ENCODE assay signal across 1 cellular context in the genomic region with DNA sequence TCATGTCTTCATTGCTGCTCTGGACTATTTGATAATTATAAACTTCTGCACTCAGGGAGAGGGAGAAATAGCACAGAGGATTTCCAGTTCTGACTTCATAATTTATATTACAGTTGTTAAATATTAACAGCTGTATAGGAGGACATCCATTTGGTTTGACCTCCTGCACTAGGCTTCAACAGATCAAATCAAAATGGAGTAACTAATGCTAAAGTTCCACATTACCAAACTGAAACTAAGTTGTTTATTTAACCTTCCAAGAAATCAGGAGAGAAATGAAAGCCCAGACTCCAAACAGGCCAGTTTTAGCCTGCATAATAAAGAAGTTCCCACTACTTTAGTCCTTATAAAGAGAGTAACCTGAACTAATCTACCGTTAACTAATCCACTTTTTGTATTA.
TF ChIP-seq lines count a peak whose summit lies in the region.

No MANE protein-coding gene starts in this region.

TF ChIP-seq in K562, 482 proteins besides CTCF, POLR2A, EP300 and RAD21 (continued from another document and continues in another):
- TF ChIP-seq, protein P1, sequence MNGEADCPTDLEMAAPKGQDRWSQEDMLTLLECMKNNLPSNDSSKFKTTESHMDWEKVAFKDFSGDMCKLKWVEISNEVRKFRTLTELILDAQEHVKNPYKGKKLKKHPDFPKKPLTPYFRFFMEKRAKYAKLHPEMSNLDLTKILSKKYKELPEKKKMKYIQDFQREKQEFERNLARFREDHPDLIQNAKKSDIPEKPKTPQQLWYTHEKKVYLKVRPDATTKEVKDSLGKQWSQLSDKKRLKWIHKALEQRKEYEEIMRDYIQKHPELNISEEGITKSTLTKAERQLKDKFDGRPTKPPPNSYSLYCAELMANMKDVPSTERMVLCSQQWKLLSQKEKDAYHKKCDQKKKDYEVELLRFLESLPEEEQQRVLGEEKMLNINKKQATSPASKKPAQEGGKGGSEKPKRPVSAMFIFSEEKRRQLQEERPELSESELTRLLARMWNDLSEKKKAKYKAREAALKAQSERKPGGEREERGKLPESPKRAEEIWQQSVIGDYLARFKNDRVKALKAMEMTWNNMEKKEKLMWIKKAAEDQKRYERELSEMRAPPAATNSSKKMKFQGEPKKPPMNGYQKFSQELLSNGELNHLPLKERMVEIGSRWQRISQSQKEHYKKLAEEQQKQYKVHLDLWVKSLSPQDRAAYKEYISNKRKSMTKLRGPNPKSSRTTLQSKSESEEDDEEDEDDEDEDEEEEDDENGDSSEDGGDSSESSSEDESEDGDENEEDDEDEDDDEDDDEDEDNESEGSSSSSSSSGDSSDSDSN (IDR thresholded peaks at IDR 0.05; ENCODE audit: borderline replicate concordance in 1 of 2, low read depth in 2 of 2, low read length in 2 of 2) = no peak
- TF ChIP-seq TCF7L2 (IDR thresholded peaks at IDR 0.05; ENCODE audit: low read depth, low read length) (no peak), NELFE (IDR thresholded peaks at IDR 0.05; ENCODE audit: insufficient read depth, insufficient read length) (no peak), EHMT2 (IDR thresholded peaks at IDR 0.05) (no peak), SLC30A9 (CRISPR knock-in tag; IDR thresholded peaks at IDR 0.05) (no peak), PTBP1 (IDR thresholded peaks at IDR 0.05; ENCODE audit: low read depth, low read length) (no peak), DDX20 (tag; IDR thresholded peaks at IDR 0.05; ENCODE audit: low read depth) (0 out of 2 replicates have a peak, but pooled peaks have one; percentile 43), ZNF143 (CRISPR knock-in tag; IDR thresholded peaks at IDR 0.05) (no peak), VEZF1 (CRISPR knock-in tag; IDR thresholded peaks at IDR 0.05) (no peak), ZNF76 (CRISPR knock-in tag; IDR thresholded peaks at IDR 0.05; ENCODE audit: borderline replicate concordance) (no peak), ZFX (CRISPR knock-in tag; IDR thresholded peaks at IDR 0.05) (no peak), CC2D1A (IDR thresholded peaks at IDR 0.05) (no peak), MEF2A (IDR thresholded peaks at IDR 0.05; ENCODE audit: control insufficient read depth, low read depth, low read length) (no peak), FOXJ2 (tag; IDR thresholded peaks at IDR 0.05) (no peak), CBX5 (IDR thresholded peaks at IDR 0.05; ENCODE audit: borderline replicate concordance, low read depth) (no peak), PRPF4 (IDR thresholded peaks at IDR 0.05; ENCODE audit: insufficient read depth, low read depth, low read length, poor library complexity, severe bottlenecking) (no peak), IRF9 (tag; IDR thresholded peaks at IDR 0.05) (no peak), ZNF324 (CRISPR knock-in tag; IDR thresholded peaks at IDR 0.05) (no peak), ZNF584 (CRISPR knock-in tag; IDR thresholded peaks at IDR 0.05; ENCODE audit: low read depth) (no peak), NR2C1 (IDR thresholded peaks at IDR 0.05) (no peak), NR2C1 (tag; IDR thresholded peaks at IDR 0.05) (peak; percentile 45; the same call in 1 of the 2 replicates), ZBTB17 (CRISPR knock-in tag; IDR thresholded peaks at IDR 0.05) (peak; percentile 62; the same call in 1 of the 2 replicates), BRD4 (IDR thresholded peaks at IDR 0.05) (no peak), IFI16 (CRISPR knock-in tag; IDR thresholded peaks at IDR 0.05) (no peak), YBX1 (IDR thresholded peaks at IDR 0.05) (no peak), ZNF589 (CRISPR knock-in tag; IDR thresholded peaks at IDR 0.05; ENCODE audit: low read depth) (0 out of 2 replicates have a peak, but pooled peaks have one; percentile 43), RBM14 (IDR thresholded peaks at IDR 0.05; ENCODE audit: borderline replicate concordance, insufficient read depth, low read depth, low read length) (no peak), CHD1 (IDR thresholded peaks at IDR 0.05; ENCODE audit: low read length) (no peak), HNRNPLL (IDR thresholded peaks at IDR 0.05; ENCODE audit: low read depth, low read length, poor library complexity, severe bottlenecking) (no peak), THRAP3 (IDR thresholded peaks at IDR 0.05; ENCODE audit: borderline replicate concordance) (no peak), SAFB2 (IDR thresholded peaks at IDR 0.05; ENCODE audit: borderline replicate concordance, low read depth, low read length, severe bottlenecking) (no peak), ZC3H8 (IDR thresholded peaks at IDR 0.05) (no peak), ZNF232 (CRISPR knock-in tag; IDR thresholded peaks at IDR 0.05) (no peak), ILK (tag; IDR thresholded peaks at IDR 0.05; ENCODE audit: borderline replicate concordance, low read depth) (0 out of 2 replicates have a peak, but pooled peaks have one; percentile 39), KLF6 (CRISPR knock-in tag; IDR thresholded peaks at IDR 0.05; ENCODE audit: borderline replicate concordance) (peak; percentile 82; the same call in 1 of the 2 replicates), TAF1 (IDR thresholded peaks at IDR 0.05; ENCODE audit: control insufficient read depth, extremely low read depth, insufficient read depth, low read length, severe bottlenecking) (no peak), SNRNP70 (optimal IDR thresholded peaks at IDR 0.05; ENCODE audit: low read depth, low read length) (no peak), PHF21A (IDR thresholded peaks at IDR 0.05; ENCODE audit: borderline replicate concordance, low read depth) (no peak), ZNF668 (CRISPR knock-in tag; IDR thresholded peaks at IDR 0.05) (peak; percentile 64; the same call in 1 of the 2 replicates), C11orf30 (IDR thresholded peaks at IDR 0.05; ENCODE audit: low read depth) (no peak), TEAD1 (CRISPR knock-in tag; IDR thresholded peaks at IDR 0.05) (0 out of 4 replicates have a peak, but pooled peaks of 1 of the 2 experiments have one; percentile 46), CBX8 (IDR thresholded peaks at IDR 0.05; ENCODE audit: borderline replicate concordance, extremely low read depth, low read depth, low read length, poor library complexity, severe bottlenecking) (no peak), TSHZ1 (CRISPR knock-in tag; IDR thresholded peaks at IDR 0.05) (no peak)
- TF ChIP-seq, protein P2, sequence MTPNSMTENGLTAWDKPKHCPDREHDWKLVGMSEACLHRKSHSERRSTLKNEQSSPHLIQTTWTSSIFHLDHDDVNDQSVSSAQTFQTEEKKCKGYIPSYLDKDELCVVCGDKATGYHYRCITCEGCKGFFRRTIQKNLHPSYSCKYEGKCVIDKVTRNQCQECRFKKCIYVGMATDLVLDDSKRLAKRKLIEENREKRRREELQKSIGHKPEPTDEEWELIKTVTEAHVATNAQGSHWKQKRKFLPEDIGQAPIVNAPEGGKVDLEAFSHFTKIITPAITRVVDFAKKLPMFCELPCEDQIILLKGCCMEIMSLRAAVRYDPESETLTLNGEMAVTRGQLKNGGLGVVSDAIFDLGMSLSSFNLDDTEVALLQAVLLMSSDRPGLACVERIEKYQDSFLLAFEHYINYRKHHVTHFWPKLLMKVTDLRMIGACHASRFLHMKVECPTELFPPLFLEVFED (CRISPR knock-in tag; conservative IDR thresholded peaks at IDR 0.05) = no peak
- TF ChIP-seq, protein P3, sequence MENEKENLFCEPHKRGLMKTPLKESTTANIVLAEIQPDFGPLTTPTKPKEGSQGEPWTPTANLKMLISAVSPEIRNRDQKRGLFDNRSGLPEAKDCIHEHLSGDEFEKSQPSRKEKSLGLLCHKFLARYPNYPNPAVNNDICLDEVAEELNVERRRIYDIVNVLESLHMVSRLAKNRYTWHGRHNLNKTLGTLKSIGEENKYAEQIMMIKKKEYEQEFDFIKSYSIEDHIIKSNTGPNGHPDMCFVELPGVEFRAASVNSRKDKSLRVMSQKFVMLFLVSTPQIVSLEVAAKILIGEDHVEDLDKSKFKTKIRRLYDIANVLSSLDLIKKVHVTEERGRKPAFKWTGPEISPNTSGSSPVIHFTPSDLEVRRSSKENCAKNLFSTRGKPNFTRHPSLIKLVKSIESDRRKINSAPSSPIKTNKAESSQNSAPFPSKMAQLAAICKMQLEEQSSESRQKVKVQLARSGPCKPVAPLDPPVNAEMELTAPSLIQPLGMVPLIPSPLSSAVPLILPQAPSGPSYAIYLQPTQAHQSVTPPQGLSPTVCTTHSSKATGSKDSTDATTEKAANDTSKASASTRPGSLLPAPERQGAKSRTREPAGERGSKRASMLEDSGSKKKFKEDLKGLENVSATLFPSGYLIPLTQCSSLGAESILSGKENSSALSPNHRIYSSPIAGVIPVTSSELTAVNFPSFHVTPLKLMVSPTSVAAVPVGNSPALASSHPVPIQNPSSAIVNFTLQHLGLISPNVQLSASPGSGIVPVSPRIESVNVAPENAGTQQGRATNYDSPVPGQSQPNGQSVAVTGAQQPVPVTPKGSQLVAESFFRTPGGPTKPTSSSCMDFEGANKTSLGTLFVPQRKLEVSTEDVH (IDR thresholded peaks at IDR 0.05; ENCODE audit: low read depth, partially characterized antibody) = no peak
- TF ChIP-seq, protein P4, sequence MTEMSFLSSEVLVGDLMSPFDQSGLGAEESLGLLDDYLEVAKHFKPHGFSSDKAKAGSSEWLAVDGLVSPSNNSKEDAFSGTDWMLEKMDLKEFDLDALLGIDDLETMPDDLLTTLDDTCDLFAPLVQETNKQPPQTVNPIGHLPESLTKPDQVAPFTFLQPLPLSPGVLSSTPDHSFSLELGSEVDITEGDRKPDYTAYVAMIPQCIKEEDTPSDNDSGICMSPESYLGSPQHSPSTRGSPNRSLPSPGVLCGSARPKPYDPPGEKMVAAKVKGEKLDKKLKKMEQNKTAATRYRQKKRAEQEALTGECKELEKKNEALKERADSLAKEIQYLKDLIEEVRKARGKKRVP (CRISPR knock-in tag; IDR thresholded peaks at IDR 0.05) = 0 out of 2 replicates have a peak, but pooled peaks have one; percentile 39
- TF ChIP-seq, protein P5, sequence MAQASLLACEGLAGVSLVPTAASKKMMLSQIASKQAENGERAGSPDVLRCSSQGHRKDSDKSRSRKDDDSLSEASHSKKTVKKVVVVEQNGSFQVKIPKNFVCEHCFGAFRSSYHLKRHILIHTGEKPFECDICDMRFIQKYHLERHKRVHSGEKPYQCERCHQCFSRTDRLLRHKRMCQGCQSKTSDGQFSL (CRISPR knock-in tag; IDR thresholded peaks at IDR 0.05) = no peak
- TF ChIP-seq, protein P5 (tag; IDR thresholded peaks at IDR 0.05) = peak in 1 of 2 experiments; percentile 59; a peak in 1 of 4 replicates
- TF ChIP-seq, protein P6, sequence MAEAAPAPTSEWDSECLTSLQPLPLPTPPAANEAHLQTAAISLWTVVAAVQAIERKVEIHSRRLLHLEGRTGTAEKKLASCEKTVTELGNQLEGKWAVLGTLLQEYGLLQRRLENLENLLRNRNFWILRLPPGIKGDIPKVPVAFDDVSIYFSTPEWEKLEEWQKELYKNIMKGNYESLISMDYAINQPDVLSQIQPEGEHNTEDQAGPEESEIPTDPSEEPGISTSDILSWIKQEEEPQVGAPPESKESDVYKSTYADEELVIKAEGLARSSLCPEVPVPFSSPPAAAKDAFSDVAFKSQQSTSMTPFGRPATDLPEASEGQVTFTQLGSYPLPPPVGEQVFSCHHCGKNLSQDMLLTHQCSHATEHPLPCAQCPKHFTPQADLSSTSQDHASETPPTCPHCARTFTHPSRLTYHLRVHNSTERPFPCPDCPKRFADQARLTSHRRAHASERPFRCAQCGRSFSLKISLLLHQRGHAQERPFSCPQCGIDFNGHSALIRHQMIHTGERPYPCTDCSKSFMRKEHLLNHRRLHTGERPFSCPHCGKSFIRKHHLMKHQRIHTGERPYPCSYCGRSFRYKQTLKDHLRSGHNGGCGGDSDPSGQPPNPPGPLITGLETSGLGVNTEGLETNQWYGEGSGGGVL (CRISPR knock-in tag; IDR thresholded peaks at IDR 0.05) = no peak
